8 cellular contexts compared by ENCODE assay signal in genomic region chr16:71724320-71724751, GRCh38. TPM values are rescaled to one million over a fixed set of nuclear protein-coding genes. Genes with fewer than 3 reads are reported as not detected.
DNase-seq lines count a peak whose midpoint lies in the region; ATAC-seq and TF ChIP-seq lines count a peak whose summit lies in the region.

PHLPP2 (minus strand) TSS chr16:71724701; CDS start chr16:71714795, 9,906 bp downstream.

- no peak for TF ChIP-seq EP300 in tibial nerve (IDR thresholded peaks at IDR 0.05)

- no peaks in the 10 kb centered on the region for H3K9me3 Mint-ChIP-seq in activated naive CD4-positive, alpha-beta T cell treated with anti-CD3 and anti-CD28 coated beads for 36 hours
- no peaks in the 10 kb centered on the region for H3K9me3 Mint-ChIP-seq in memory B cell

- H3K4me3 ChIP-seq in brain microvascular endothelial cell (ENCODE audit: low read depth, low read length) (peak within 1 kb of the TSS; percentile 78), tibial nerve (peak within 1 kb of the TSS; percentile 47 to 97 (median 80))

- peaks cover 0 to 34% (median 15%) of the 10 kb centered on the region in 4 donors for H3K4me1 ChIP-seq in tibial nerve

- 14 to 20% methylated on average over 10 of the region's 10 CpGs for WGBS in tibial nerve, 2 donors

- H3K36me3 ChIP-seq in brain microvascular endothelial cell (replicated peaks) (no peaks in the 10 kb centered on the region), tibial nerve (no peaks in the 10 kb centered on the region)

- CTCF ChIA-PET in activated naive CD4-positive, alpha-beta T cell treated with anti-CD3 and anti-CD28 coated beads for 36 hours (lab: Charles Lee) = no interaction called here

- in situ Hi-C loops in brain microvascular endothelial cell (cut with HindIII; ENCODE audit: low pct_ligation_motif_present, low sequenced_read_pairs) = no loop called here

- intact Hi-C loops in activated naive CD4-positive, alpha-beta T cell treated with anti-CD3 and anti-CD28 coated beads for 36 hours (cut with micrococcal nuclease) = loop anchor here (1.0 to 5.0 kb wide), 7 partner anchors 22 to 369 kb away; partner anchors contain the start of genes DHODH, DHX38, IST1 and TXNL4B

- peaks cover 6% of the 10 kb centered on the region for H3K27me3 Mint-ChIP-seq in activated naive CD4-positive, alpha-beta T cell treated with anti-CD3 and anti-CD28 coated beads for 36 hours (ENCODE audit: low read depth)
- no peaks in the 10 kb centered on the region for H3K27me3 Mint-ChIP-seq in memory B cell

- H3K27ac ChIP-seq in brain microvascular endothelial cell (peak within 1 kb of the TSS; percentile 47), tibial nerve (peak within 1 kb of the TSS; percentile 73 to 95 (median 91))

- no peak within 1 kb of the TSS for H3K27ac Mint-ChIP-seq in activated naive CD4-positive, alpha-beta T cell treated with anti-CD3 and anti-CD28 coated beads for 36 hours
- peak within 1 kb of the TSS; percentile 56 for H3K27ac Mint-ChIP-seq in memory B cell

- H3K4me3 Mint-ChIP-seq in activated naive CD4-positive, alpha-beta T cell treated with anti-CD3 and anti-CD28 coated beads for 36 hours = peak within 1 kb of the TSS; percentile 80
- peak within 1 kb of the TSS; percentile 75 for H3K4me3 Mint-ChIP-seq in memory B cell

- H3K4me1 Mint-ChIP-seq in activated naive CD4-positive, alpha-beta T cell treated with anti-CD3 and anti-CD28 coated beads for 36 hours (ENCODE audit: low read depth) = peaks cover 18% of the 10 kb centered on the region
- H3K4me1 Mint-ChIP-seq in memory B cell = peaks cover 33% of the 10 kb centered on the region

- ATAC-seq in memory B cell (ENCODE audit: low read depth) = no peak

- no peaks in the 10 kb centered on the region for H3K27me3 ChIP-seq in brain microvascular endothelial cell (replicated peaks)
- H3K27me3 ChIP-seq in tibial nerve = no peaks in the 10 kb centered on the region

- TF ChIP-seq CTCF in brain microvascular endothelial cell (IDR thresholded peaks at IDR 0.05; ENCODE audit: low read depth, low read length, missing control alignments) (no peak), tibial nerve (IDR thresholded peaks at IDR 0.05) (no peak)

- no peaks in the 10 kb centered on the region for H3K36me3 Mint-ChIP-seq in activated naive CD4-positive, alpha-beta T cell treated with anti-CD3 and anti-CD28 coated beads for 36 hours (ENCODE audit: low read depth)
- H3K36me3 Mint-ChIP-seq in memory B cell = no peaks in the 10 kb centered on the region

- no peaks in the 10 kb centered on the region for H3K9me3 ChIP-seq in tibial nerve

- no peak for DNase-seq in activated naive CD4-positive, alpha-beta T cell treated with anti-CD3 and anti-CD28 coated beads for 36 hours
- DNase-seq in activated naive CD4-positive, alpha-beta T cell treated with anti-CD3 and anti-CD28 coated beads, Interleukin-2, amount 50 U/mL, for 16 hours = no peak
- DNase-seq in brain microvascular endothelial cell (no peak), memory B cell (ENCODE audit: low spot score in 2 of 2) (no peak), tibial nerve (ENCODE audit: low spot score in 2 of 2) (no peak), EL (no peak), NCI-H1436 (lab: John Stamatoyannopoulos, UW) (no peak), NCI-H2107 treated with DMSO at 0.1 percent for 48 hours (lab: John Stamatoyannopoulos, UW; ENCODE audit: unreplicated experiment) (no peak)

- TF ChIP-seq POLR2A in tibial nerve (IDR thresholded peaks at IDR 0.05) = no peak

RNA-seq across cellular contexts. Expression of gene PHLPP2, which starts in this region (rescaled TPM):
- total RNA-seq in activated naive CD4-positive, alpha-beta T cell treated with anti-CD3 and anti-CD28 coated beads for 36 hours = 1 to 10 TPM; 6.0 to 6.9 TPM
- total RNA-seq in tibial nerve = 10 to 100 TPM; 13.8 to 18.2 (median 16.2) TPM
